2 cellular contexts compared by ENCODE assay signal in the genomic region with DNA sequence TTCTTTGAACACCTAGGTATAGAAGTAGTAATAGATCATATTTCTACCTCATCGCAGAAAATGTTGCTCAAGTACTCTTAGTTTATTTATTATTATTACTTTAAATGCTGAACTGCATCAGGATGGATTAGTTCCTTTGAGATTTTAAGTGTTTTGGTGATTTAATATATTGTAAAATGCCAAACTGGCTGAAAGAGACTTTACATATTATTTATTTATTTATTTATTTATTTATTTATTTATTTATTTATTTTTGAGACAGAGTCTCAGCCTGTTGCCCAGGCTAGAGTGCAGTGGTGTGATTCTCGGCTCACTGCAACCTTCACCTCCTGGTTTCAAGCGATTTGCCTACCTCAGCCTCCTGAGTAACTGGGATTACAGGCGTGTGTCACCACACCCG.
TF ChIP-seq lines count a peak whose summit lies in the region.

No MANE protein-coding gene starts in this region.

TF ChIP-seq in GM23338, 12 proteins besides CTCF, POLR2A, EP300 and RAD21 (continued from another document):
- TF ChIP-seq, protein P1, sequence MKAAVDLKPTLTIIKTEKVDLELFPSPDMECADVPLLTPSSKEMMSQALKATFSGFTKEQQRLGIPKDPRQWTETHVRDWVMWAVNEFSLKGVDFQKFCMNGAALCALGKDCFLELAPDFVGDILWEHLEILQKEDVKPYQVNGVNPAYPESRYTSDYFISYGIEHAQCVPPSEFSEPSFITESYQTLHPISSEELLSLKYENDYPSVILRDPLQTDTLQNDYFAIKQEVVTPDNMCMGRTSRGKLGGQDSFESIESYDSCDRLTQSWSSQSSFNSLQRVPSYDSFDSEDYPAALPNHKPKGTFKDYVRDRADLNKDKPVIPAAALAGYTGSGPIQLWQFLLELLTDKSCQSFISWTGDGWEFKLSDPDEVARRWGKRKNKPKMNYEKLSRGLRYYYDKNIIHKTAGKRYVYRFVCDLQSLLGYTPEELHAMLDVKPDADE (IDR thresholded peaks at IDR 0.05): no peak
- TF ChIP-seq, protein P2, sequence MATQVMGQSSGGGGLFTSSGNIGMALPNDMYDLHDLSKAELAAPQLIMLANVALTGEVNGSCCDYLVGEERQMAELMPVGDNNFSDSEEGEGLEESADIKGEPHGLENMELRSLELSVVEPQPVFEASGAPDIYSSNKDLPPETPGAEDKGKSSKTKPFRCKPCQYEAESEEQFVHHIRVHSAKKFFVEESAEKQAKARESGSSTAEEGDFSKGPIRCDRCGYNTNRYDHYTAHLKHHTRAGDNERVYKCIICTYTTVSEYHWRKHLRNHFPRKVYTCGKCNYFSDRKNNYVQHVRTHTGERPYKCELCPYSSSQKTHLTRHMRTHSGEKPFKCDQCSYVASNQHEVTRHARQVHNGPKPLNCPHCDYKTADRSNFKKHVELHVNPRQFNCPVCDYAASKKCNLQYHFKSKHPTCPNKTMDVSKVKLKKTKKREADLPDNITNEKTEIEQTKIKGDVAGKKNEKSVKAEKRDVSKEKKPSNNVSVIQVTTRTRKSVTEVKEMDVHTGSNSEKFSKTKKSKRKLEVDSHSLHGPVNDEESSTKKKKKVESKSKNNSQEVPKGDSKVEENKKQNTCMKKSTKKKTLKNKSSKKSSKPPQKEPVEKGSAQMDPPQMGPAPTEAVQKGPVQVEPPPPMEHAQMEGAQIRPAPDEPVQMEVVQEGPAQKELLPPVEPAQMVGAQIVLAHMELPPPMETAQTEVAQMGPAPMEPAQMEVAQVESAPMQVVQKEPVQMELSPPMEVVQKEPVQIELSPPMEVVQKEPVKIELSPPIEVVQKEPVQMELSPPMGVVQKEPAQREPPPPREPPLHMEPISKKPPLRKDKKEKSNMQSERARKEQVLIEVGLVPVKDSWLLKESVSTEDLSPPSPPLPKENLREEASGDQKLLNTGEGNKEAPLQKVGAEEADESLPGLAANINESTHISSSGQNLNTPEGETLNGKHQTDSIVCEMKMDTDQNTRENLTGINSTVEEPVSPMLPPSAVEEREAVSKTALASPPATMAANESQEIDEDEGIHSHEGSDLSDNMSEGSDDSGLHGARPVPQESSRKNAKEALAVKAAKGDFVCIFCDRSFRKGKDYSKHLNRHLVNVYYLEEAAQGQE (IDR thresholded peaks at IDR 0.05; ENCODE audit: unreplicated experiment): no peak
- TF ChIP-seq EZH2 (IDR thresholded peaks at IDR 0.05; ENCODE audit: low read depth, unreplicated experiment) (no peak), POLR2AphosphoS5 (IDR thresholded peaks at IDR 0.05; ENCODE audit: low read depth) (no peak)

TF ChIP-seq in HEK293, 187 proteins besides CTCF, POLR2A, EP300 and RAD21 (continued from another document and continues in another):
- TF ChIP-seq, protein P2 (tag by site-specific recombination; IDR thresholded peaks at IDR 0.05): peak; percentile 84
- TF ChIP-seq ZNF133 (tag by site-specific recombination; IDR thresholded peaks at IDR 0.05) (no peak), ZNF292 (tag by site-specific recombination; IDR thresholded peaks at IDR 0.05; ENCODE audit: borderline replicate concordance, low read depth) (peak; percentile 84; the same call in 1 of the 2 replicates), GFI1B (tag by site-specific recombination; IDR thresholded peaks at IDR 0.05) (no peak), OVOL3 (tag by site-specific recombination; IDR thresholded peaks at IDR 0.05) (peak; percentile 62; the same call in 1 of the 2 replicates), ZBTB20 (tag by site-specific recombination; IDR thresholded peaks at IDR 0.05) (no peak), REPIN1 (tag by site-specific recombination; IDR thresholded peaks at IDR 0.05; ENCODE audit: low read depth) (no peak; the same call in 1 of the 2 replicates), ZNF660 (tag by site-specific recombination; IDR thresholded peaks at IDR 0.05) (no peak), ZNF140 (tag by site-specific recombination; IDR thresholded peaks at IDR 0.05) (peak; percentile 90), ZNF146 (tag by site-specific recombination; IDR thresholded peaks at IDR 0.05) (0 out of 2 replicates have a peak, but pooled peaks have one; percentile 9), ZNF585B (tag by site-specific recombination; IDR thresholded peaks at IDR 0.05) (no peak), ZNF626 (tag by site-specific recombination; IDR thresholded peaks at IDR 0.05) (no peak), ZNF544 (tag by site-specific recombination; IDR thresholded peaks at IDR 0.05) (no peak), ZNF561 (tag by site-specific recombination; IDR thresholded peaks at IDR 0.05; ENCODE audit: borderline replicate concordance) (no peak), ZNF138 (tag by site-specific recombination; IDR thresholded peaks at IDR 0.05; ENCODE audit: borderline replicate concordance) (0 out of 2 replicates have a peak, but pooled peaks have one; percentile 75), ZNF549 (tag by site-specific recombination; IDR thresholded peaks at IDR 0.05) (no peak), PRDM1 (tag by site-specific recombination; IDR thresholded peaks at IDR 0.05) (no peak), MZF1 (tag by site-specific recombination; IDR thresholded peaks at IDR 0.05; ENCODE audit: borderline replicate concordance) (peak; percentile 38; the same call in 1 of the 2 replicates), ZNF423 (tag by site-specific recombination; IDR thresholded peaks at IDR 0.05) (no peak), ZNF19 (tag by site-specific recombination; IDR thresholded peaks at IDR 0.05; ENCODE audit: low read depth) (0 out of 2 replicates have a peak, but pooled peaks have one; percentile 14), ZNF701 (tag by site-specific recombination; IDR thresholded peaks at IDR 0.05) (no peak), ZBTB48 (tag by site-specific recombination; IDR thresholded peaks at IDR 0.05) (no peak), ZBTB8A (tag by site-specific recombination; IDR thresholded peaks at IDR 0.05) (peak; percentile 81), MYNN (tag by site-specific recombination; IDR thresholded peaks at IDR 0.05; ENCODE audit: borderline replicate concordance) (no peak), GLI4 (tag by site-specific recombination; IDR thresholded peaks at IDR 0.05) (no peak), ZNF785 (tag by site-specific recombination; IDR thresholded peaks at IDR 0.05) (no peak), PRDM6 (tag by site-specific recombination; IDR thresholded peaks at IDR 0.05) (no peak), PBX3 (CRISPR knock-in tag; IDR thresholded peaks at IDR 0.05) (no peak), ZNF837 (tag by site-specific recombination; IDR thresholded peaks at IDR 0.05) (no peak), ZNF350 (tag by site-specific recombination; IDR thresholded peaks at IDR 0.05) (no peak)
- TF ChIP-seq, protein P3, sequence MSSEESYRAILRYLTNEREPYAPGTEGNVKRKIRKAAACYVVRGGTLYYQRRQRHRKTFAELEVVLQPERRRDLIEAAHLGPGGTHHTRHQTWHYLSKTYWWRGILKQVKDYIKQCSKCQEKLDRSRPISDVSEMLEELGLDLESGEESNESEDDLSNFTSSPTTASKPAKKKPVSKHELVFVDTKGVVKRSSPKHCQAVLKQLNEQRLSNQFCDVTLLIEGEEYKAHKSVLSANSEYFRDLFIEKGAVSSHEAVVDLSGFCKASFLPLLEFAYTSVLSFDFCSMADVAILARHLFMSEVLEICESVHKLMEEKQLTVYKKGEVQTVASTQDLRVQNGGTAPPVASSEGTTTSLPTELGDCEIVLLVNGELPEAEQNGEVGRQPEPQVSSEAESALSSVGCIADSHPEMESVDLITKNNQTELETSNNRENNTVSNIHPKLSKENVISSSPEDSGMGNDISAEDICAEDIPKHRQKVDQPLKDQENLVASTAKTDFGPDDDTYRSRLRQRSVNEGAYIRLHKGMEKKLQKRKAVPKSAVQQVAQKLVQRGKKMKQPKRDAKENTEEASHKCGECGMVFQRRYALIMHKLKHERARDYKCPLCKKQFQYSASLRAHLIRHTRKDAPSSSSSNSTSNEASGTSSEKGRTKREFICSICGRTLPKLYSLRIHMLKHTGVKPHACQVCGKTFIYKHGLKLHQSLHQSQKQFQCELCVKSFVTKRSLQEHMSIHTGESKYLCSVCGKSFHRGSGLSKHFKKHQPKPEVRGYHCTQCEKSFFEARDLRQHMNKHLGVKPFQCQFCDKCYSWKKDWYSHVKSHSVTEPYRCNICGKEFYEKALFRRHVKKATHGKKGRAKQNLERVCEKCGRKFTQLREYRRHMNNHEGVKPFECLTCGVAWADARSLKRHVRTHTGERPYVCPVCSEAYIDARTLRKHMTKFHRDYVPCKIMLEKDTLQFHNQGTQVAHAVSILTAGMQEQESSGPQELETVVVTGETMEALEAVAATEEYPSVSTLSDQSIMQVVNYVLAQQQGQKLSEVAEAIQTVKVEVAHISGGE (tag by site-specific recombination; conservative IDR thresholded peaks at IDR 0.05; ENCODE audit: low read depth): peak; percentile 86
- TF ChIP-seq, protein P4, sequence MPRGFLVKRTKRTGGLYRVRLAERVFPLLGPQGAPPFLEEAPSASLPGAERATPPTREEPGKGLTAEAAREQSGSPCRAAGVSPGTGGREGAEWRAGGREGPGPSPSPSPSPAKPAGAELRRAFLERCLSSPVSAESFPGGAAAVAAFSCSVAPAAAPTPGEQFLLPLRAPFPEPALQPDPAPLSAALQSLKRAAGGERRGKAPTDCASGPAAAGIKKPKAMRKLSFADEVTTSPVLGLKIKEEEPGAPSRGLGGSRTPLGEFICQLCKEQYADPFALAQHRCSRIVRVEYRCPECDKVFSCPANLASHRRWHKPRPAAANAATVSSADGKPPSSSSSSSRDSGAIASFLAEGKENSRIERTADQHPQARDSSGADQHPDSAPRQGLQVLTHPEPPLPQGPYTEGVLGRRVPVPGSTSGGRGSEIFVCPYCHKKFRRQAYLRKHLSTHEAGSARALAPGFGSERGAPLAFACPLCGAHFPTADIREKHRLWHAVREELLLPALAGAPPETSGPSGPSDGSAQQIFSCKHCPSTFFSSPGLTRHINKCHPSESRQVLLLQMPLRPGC (tag by site-specific recombination; IDR thresholded peaks at IDR 0.05): no peak
- TF ChIP-seq, protein P5, sequence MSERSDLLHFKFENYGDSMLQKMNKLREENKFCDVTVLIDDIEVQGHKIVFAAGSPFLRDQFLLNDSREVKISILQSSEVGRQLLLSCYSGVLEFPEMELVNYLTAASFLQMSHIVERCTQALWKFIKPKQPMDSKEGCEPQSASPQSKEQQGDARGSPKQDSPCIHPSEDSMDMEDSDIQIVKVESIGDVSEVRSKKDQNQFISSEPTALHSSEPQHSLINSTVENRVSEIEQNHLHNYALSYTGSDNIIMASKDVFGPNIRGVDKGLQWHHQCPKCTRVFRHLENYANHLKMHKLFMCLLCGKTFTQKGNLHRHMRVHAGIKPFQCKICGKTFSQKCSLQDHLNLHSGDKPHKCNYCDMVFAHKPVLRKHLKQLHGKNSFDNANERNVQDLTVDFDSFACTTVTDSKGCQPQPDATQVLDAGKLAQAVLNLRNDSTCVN (tag by site-specific recombination; optimal IDR thresholded peaks at IDR 0.05): no peak
